In the genomic region with DNA sequence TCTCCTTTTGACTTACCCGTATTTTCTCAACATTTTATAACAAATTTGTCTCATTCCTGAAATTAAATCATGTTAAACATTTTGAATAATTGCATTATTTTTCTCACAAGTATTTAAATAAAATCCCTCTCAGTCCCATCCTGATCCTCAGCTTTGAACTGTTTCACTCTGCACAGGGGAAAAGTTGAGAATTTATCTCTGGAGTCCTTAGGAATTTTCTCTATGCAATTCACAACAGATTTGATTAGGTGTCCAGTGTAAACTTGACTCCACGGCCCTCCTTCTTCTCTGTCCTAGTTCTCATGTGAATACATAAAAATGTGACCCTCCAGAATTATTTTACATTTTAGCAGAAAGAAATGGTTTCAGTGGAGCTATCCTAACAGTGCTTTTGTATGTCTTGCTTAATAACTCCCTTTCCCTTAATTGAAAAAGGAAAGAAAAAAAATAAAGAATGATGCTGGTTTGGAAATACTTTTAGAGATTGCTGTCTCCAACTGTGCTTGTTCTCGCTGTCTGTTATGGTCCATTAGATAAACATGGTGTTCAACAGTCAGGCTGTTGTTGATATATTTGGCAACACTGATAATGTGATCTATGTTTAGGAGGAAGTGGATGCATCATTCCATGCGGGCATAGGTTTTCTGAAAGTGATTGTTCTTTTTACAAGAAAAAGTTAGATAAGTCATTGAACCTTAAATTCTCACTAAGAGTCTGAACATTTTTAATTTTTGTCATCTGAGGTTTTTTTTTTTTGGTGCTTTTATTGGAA, we compare ENCODE assay signal across 11 cellular contexts.
DNase-seq lines count a peak whose midpoint lies in the region; ATAC-seq and TF ChIP-seq lines count a peak whose summit lies in the region.
"Had no signal": no experiment of that assay in that cellular context is flagged by ENCODE, and none has a peak within 500 bp of the region (broad histone marks: within the 10 kb centered on the region; RNA-seq: fewer than 3 reads in every experiment).

No MANE protein-coding gene starts in this region.

- no peak for TF ChIP-seq CTCF in NB4 (IDR thresholded peaks at IDR 0.05; ENCODE audit: low read depth, low read length)
- no peak for TF ChIP-seq CTCF in lower lobe of right lung (IDR thresholded peaks at IDR 0.05)
- no peak for TF ChIP-seq CTCF in stomach (IDR thresholded peaks at IDR 0.05)

- 38 to 47% (median 41%) methylated on average over 4 of the region's 4 CpGs for WGBS in stomach, 5 donors

- no peaks in the 10 kb centered on the region for H3K27me3 Mint-ChIP-seq in dendritic cell treated with granulocyte-macrophage colony-stimulating factor and Interleukin-4, amounts not matched to agents 40 ng/mL and 50 ng/mL, for 4 days
- H3K27me3 Mint-ChIP-seq: CD4-positive, CD25-positive, alpha-beta regulatory T cell had no signal

- ATAC-seq in lower lobe of right lung (peak; percentile 49 to 58), GM18868 (IDR thresholded peaks at IDR 0.05; ENCODE audit: unreplicated experiment) (no peak)

- peaks cover 27% of the 10 kb centered on the region for H3K9me3 Mint-ChIP-seq in dendritic cell treated with granulocyte-macrophage colony-stimulating factor and Interleukin-4, amounts not matched to agents 40 ng/mL and 50 ng/mL, for 4 days
- H3K9me3 Mint-ChIP-seq: CD4-positive, CD25-positive, alpha-beta regulatory T cell had no signal

- DNase-seq in AG08395 (ENCODE audit: low spot score), result peak; percentile 23
- DNase-seq in NB4 (ENCODE audit: low read depth), result peak; percentile 17
- no peak for DNase-seq in lower lobe of right lung
- DNase-seq in head of caudate nucleus, result no peak
- DNase-seq in NCI-H1930 (lab: John Stamatoyannopoulos, UW), result no peak
- no peak for DNase-seq in stomach
- DNase-seq: activated CD4-positive, alpha-beta T cell treated with anti-CD3 and anti-CD28 coated beads for 1 hour; aorta; CD4-positive, CD25-positive, alpha-beta regulatory T cell had no signal

- peaks cover 12% of the 10 kb centered on the region for H3K4me1 ChIP-seq in lower lobe of right lung
- peaks cover 0 to 29% (median 8%) of the 10 kb centered on the region in 4 donors for H3K4me1 ChIP-seq in stomach

- H3K27ac Mint-ChIP-seq in dendritic cell treated with granulocyte-macrophage colony-stimulating factor and Interleukin-4, amounts not matched to agents 40 ng/mL and 50 ng/mL, for 4 days, result peak overlapping the region; percentile 32
- H3K27ac Mint-ChIP-seq: CD4-positive, CD25-positive, alpha-beta regulatory T cell had no signal

- peaks cover 23% of the 10 kb centered on the region for H3K4me1 Mint-ChIP-seq in dendritic cell treated with granulocyte-macrophage colony-stimulating factor and Interleukin-4, amounts not matched to agents 40 ng/mL and 50 ng/mL, for 4 days (ENCODE audit: low read depth)
- H3K4me1 Mint-ChIP-seq: CD4-positive, CD25-positive, alpha-beta regulatory T cell had no signal

- H3K4me3 Mint-ChIP-seq in dendritic cell treated with granulocyte-macrophage colony-stimulating factor and Interleukin-4, amounts not matched to agents 40 ng/mL and 50 ng/mL, for 4 days, result no peak overlapping the region
- H3K4me3 Mint-ChIP-seq: CD4-positive, CD25-positive, alpha-beta regulatory T cell had no signal

- H3K36me3 ChIP-seq in lower lobe of right lung (no peaks in the 10 kb centered on the region), stomach (no peaks in the 10 kb centered on the region)

- H3K27ac ChIP-seq in lower lobe of right lung (peak overlapping the region; percentile 38), stomach (peak overlapping the region in 2 of 5 donors; percentile 7 to 45)

- H3K36me3 Mint-ChIP-seq in dendritic cell treated with granulocyte-macrophage colony-stimulating factor and Interleukin-4, amounts not matched to agents 40 ng/mL and 50 ng/mL, for 4 days (ENCODE audit: low read depth), result peaks cover 6% of the 10 kb centered on the region
- H3K36me3 Mint-ChIP-seq: CD4-positive, CD25-positive, alpha-beta regulatory T cell had no signal

- H3K27me3 ChIP-seq in lower lobe of right lung (ENCODE audit: low read depth) (no peaks in the 10 kb centered on the region), stomach (no peaks in the 10 kb centered on the region)

- no peak for TF ChIP-seq EP300 in stomach (IDR thresholded peaks at IDR 0.05)

- no peak for TF ChIP-seq POLR2A in NB4 (IDR thresholded peaks at IDR 0.05; ENCODE audit: extremely low read depth, insufficient read length)
- TF ChIP-seq POLR2A in stomach (IDR thresholded peaks at IDR 0.05), result no peak

- no peaks in the 10 kb centered on the region for H3K9me3 ChIP-seq in lower lobe of right lung
- no peaks in the 10 kb centered on the region for H3K9me3 ChIP-seq in stomach

- intact Hi-C loops in dendritic cell treated with granulocyte-macrophage colony-stimulating factor and Interleukin-4, amounts not matched to agents 40 ng/mL and 50 ng/mL, for 4 days (cut with micrococcal nuclease), result no loop called here
- intact Hi-C loops in lower lobe of right lung (cut with DNase I), result no loop called here
- intact Hi-C loops in head of caudate nucleus (cut with DNase I), result no loop called here
- intact Hi-C loops in stomach (cut with DNase I; ENCODE audit: low total_unique reads), result no loop called here

- H3K4me3 ChIP-seq in NB4 (ENCODE audit: low read depth, low read length) (no peak overlapping the region), lower lobe of right lung (no peak overlapping the region), stomach (no peak overlapping the region)

Comparison
In these comparisons a context has a peak if more than half of its experiments do, and no peak if none do; other contexts are left out.
1. DNase-seq: peak in AG08395 (single experiment) and NB4 (single experiment); none in lower lobe of right lung (single experiment), head of caudate nucleus (0 of 42), NCI-H1930 (0 of 2) and stomach (single experiment).